1 cellular context compared by ENCODE assay signal in genomic region chr22:40950888-40951794, GRCh38.
TF ChIP-seq lines count a peak whose summit lies in the region.

Gene RBX1, plus strand, starts transcription at chr22:40951378. Its CDS starts 21 bp downstream, at chr22:40951399.

TF ChIP-seq in H1, 55 proteins besides CTCF, POLR2A, EP300 and RAD21 (continued from another document):
- TF ChIP-seq SAP30 (IDR thresholded peaks at IDR 0.05; ENCODE audit: insufficient read depth, insufficient replicate concordance, low read length) (no peak), BACH1 (IDR thresholded peaks at IDR 0.05; ENCODE audit: low read length) (peak; percentile 25; the same call in 1 of the 2 replicates), SP4 (IDR thresholded peaks at IDR 0.05; ENCODE audit: low read length) (no peak; the same call in 1 of the 2 replicates), SP1 (IDR thresholded peaks at IDR 0.05; ENCODE audit: low read depth, low read length) (peak; percentile 97), RNF2 (IDR thresholded peaks at IDR 0.05; ENCODE audit: borderline replicate concordance, low read depth, low read length, missing control alignments, poor library complexity, severe bottlenecking) (no peak), CHD2 (IDR thresholded peaks at IDR 0.05; ENCODE audit: low read length) (peak; percentile 77), CTBP2 (IDR thresholded peaks at IDR 0.05; ENCODE audit: borderline replicate concordance, insufficient read depth, insufficient read length, low read length) (no peak), CREB1 (IDR thresholded peaks at IDR 0.05) (peak; percentile 57; the same call in 1 of the 2 replicates), KDM4A (IDR thresholded peaks at IDR 0.05; ENCODE audit: low read depth, low read length, severe bottlenecking) (peak; percentile 52), SIX5 (IDR thresholded peaks at IDR 0.05; ENCODE audit: low read depth, low read length) (no peak), TEAD4 (IDR thresholded peaks at IDR 0.05; ENCODE audit: low read depth, low read length) (no peak), SIN3A (conservative IDR thresholded peaks at IDR 0.05 in 1 of 2, IDR thresholded peaks at IDR 0.05 in 1 of 2; ENCODE audit: low read depth in 1 of 2, low read length in 2 of 2) (peak; percentile 11 to 58; a peak in 2 of 4 replicates), POLR2AphosphoS5 (IDR thresholded peaks at IDR 0.05; ENCODE audit: low read depth, low read length) (peak; percentile 73), EGR1 (IDR thresholded peaks at IDR 0.05; ENCODE audit: borderline replicate concordance, low read depth, low read length) (no peak), JUND (IDR thresholded peaks at IDR 0.05; ENCODE audit: low read length) (peak; percentile 54; the same call in 1 of the 2 replicates), CHD1 (IDR thresholded peaks at IDR 0.05; ENCODE audit: low read depth, low read length) (no peak; the same call in 1 of the 2 replicates), YY1 (IDR thresholded peaks at IDR 0.05; ENCODE audit: low read depth, low read length) (peak; percentile 98), NRF1 (IDR thresholded peaks at IDR 0.05; ENCODE audit: low read depth, low read length) (peak; percentile 79), TAF7 (optimal IDR thresholded peaks at IDR 0.05; ENCODE audit: borderline replicate concordance, low read depth, low read length) (peak; percentile 91), SP2 (IDR thresholded peaks at IDR 0.05; ENCODE audit: low read length) (peak; percentile 72), ASH2L (IDR thresholded peaks at IDR 0.05; ENCODE audit: low read length) (peak; percentile 82)
